Comparison of ENCODE assay signal across 8 cellular contexts in genomic region chr18:35240664-35241522, GRCh38. TPM values are rescaled to one million over a fixed set of nuclear protein-coding genes. Genes with fewer than 3 reads are reported as not detected.
A peak's percentile ranks its signal among the peaks of the same experiment; 100 is the strongest.
DNase-seq lines count a peak whose midpoint lies in the region; ATAC-seq and TF ChIP-seq lines count a peak whose summit lies in the region.

ZNF397 (plus strand) TSS chr18:35241034; CDS start chr18:35242471, 1,437 bp downstream.

- peaks cover 9% of the 10 kb centered on the region; the same call in 1 of the 2 replicates for H3F3A ChIP-seq in GM23248 (ENCODE audit: insufficient read depth)

- no peaks in the 10 kb centered on the region for H4K20me1 ChIP-seq in DND-41 (ENCODE audit: insufficient read depth, low read length)
- no peaks in the 10 kb centered on the region for H4K20me1 ChIP-seq in GM23248 (ENCODE audit: insufficient read depth)

- peak within 1 kb of the TSS; percentile 98 for H3K27ac Mint-ChIP-seq in activated T-helper 17 cell treated with anti-CD3 and anti-CD28 coated beads, Interleukin-2, amount 50 U/mL, for 72 hours
- peak within 1 kb of the TSS; percentile 92 to 99 (median 98) for H3K27ac Mint-ChIP-seq in naive thymus-derived CD8-positive, alpha-beta T cell

- H3K79me2 ChIP-seq in DND-41 (ENCODE audit: insufficient read depth, low read length) (peaks cover 29% of the 10 kb centered on the region), GM23248 (ENCODE audit: insufficient read depth) (peaks cover 30% of the 10 kb centered on the region)

- H3K9ac ChIP-seq in DND-41 (ENCODE audit: low read depth, low read length) = peak within 1 kb of the TSS; percentile 87
- H3K9ac ChIP-seq in GM23248 = peak within 1 kb of the TSS; percentile 98

- ATAC-seq in DND-41 (ENCODE audit: insufficient read depth, low read depth) = peak; percentile 99
- peak; percentile 99 for ATAC-seq in activated T-helper 17 cell treated with anti-CD3 and anti-CD28 coated beads, Interleukin-2, amount 50 U/mL, for 72 hours (replicated peaks)
- peak; percentile 96 to 97 for ATAC-seq in naive thymus-derived CD8-positive, alpha-beta T cell

- H3K36me3 ChIP-seq in DND-41 (ENCODE audit: insufficient read depth, low read length) (peaks cover 33% of the 10 kb centered on the region), GM23248 (ENCODE audit: low read depth) (peaks cover 35% of the 10 kb centered on the region)

- H2AFZ ChIP-seq in DND-41 (ENCODE audit: low read depth, low read length) (peak within 1 kb of the TSS; percentile 100), GM23248 (peak within 1 kb of the TSS; percentile 98)

- in situ Hi-C loops in GM23248 (cut with MboI) = loop anchor here (25.0 kb wide), 1 partner anchor 721 kb away; the partner anchor contains the start of gene RMP24

- H3K27me3 ChIP-seq in DND-41 (ENCODE audit: insufficient read depth, low read length, poor library complexity) (no peaks in the 10 kb centered on the region), GM23248 (replicated peaks; ENCODE audit: insufficient read depth) (no peaks in the 10 kb centered on the region)

- H3K4me3 Mint-ChIP-seq in activated T-helper 17 cell treated with anti-CD3 and anti-CD28 coated beads, Interleukin-2, amount 50 U/mL, for 72 hours = peak within 1 kb of the TSS; percentile 95
- peak within 1 kb of the TSS; percentile 95 to 99 (median 97) for H3K4me3 Mint-ChIP-seq in naive thymus-derived CD8-positive, alpha-beta T cell

- DNase-seq in DND-41 = peak; percentile 97
- peak; percentile 100 for DNase-seq in GM23248
- peak; percentile 96 for DNase-seq in Kasumi-1 (lab: John Stamatoyannopoulos, UW)
- DNase-seq in RPMI7951 (ENCODE audit: low read depth) = peak; percentile 97
- DNase-seq in fibroblast of mammary gland (ENCODE audit: low read depth) = peak; percentile 96
- DNase-seq in naive thymus-derived CD8-positive, alpha-beta T cell = peak; percentile 89 to 98 (median 92)
- peak; percentile 85 to 92 (median 90) for DNase-seq in stimulated activated naive CD4-positive, alpha-beta T cell (lab: John Stamatoyannopoulos, UW)

- H3K9me3 ChIP-seq in DND-41 (ENCODE audit: insufficient read depth, low read length, severe bottlenecking) (no peaks in the 10 kb centered on the region), GM23248 (ENCODE audit: low read depth) (peaks cover 4% of the 10 kb centered on the region)

- peak within 1 kb of the TSS; percentile 81 to 87 for H3K4me3 ChIP-seq in DND-41 (ENCODE audit: low read depth in 1 of 2, low read length in 2 of 2)
- H3K4me3 ChIP-seq in GM23248 = peak within 1 kb of the TSS; percentile 97
- H3K4me3 ChIP-seq in fibroblast of mammary gland (ENCODE audit: control insufficient read depth, low read depth, low read length) = peak within 1 kb of the TSS; percentile 73

- whole genome bisulfite sequencing in GM23248 (ENCODE audit: low coverage in 1 of 2, low lambda C conversion rate in 2 of 2, missing lambda C conversion rate in 2 of 2), 2 experiments = 0 to 1% methylated on average over 61 to 62 of the region's 62 CpGs

- peaks cover 20% of the 10 kb centered on the region for H3K4me1 ChIP-seq in DND-41 (ENCODE audit: insufficient read depth, low read length)
- peaks cover 6% of the 10 kb centered on the region; the same call in 1 of the 2 replicates for H3K4me1 ChIP-seq in GM23248 (ENCODE audit: insufficient read depth)

- no peaks in the 10 kb centered on the region for H3K9me3 Mint-ChIP-seq in activated T-helper 17 cell treated with anti-CD3 and anti-CD28 coated beads, Interleukin-2, amount 50 U/mL, for 72 hours
- H3K9me3 Mint-ChIP-seq in naive thymus-derived CD8-positive, alpha-beta T cell = peaks cover 0 to 20% (median 4%) of the 10 kb centered on the region in 9 donors

- peak within 1 kb of the TSS; percentile 90 for H3K4me2 ChIP-seq in DND-41 (ENCODE audit: insufficient read depth, low read length)
- H3K4me2 ChIP-seq in GM23248 (ENCODE audit: unreplicated experiment) = peak within 1 kb of the TSS; percentile 95

- peaks cover 49% of the 10 kb centered on the region for H3K36me3 Mint-ChIP-seq in activated T-helper 17 cell treated with anti-CD3 and anti-CD28 coated beads, Interleukin-2, amount 50 U/mL, for 72 hours (ENCODE audit: low read depth)
- peaks cover 25 to 36% (median 30%) of the 10 kb centered on the region in 3 donors for H3K36me3 Mint-ChIP-seq in naive thymus-derived CD8-positive, alpha-beta T cell

- H3K4me1 Mint-ChIP-seq in activated T-helper 17 cell treated with anti-CD3 and anti-CD28 coated beads, Interleukin-2, amount 50 U/mL, for 72 hours = peaks cover 10% of the 10 kb centered on the region
- peaks cover 14 to 39% (median 32%) of the 10 kb centered on the region in 4 donors for H3K4me1 Mint-ChIP-seq in naive thymus-derived CD8-positive, alpha-beta T cell

- no peaks in the 10 kb centered on the region for H3K27me3 Mint-ChIP-seq in activated T-helper 17 cell treated with anti-CD3 and anti-CD28 coated beads, Interleukin-2, amount 50 U/mL, for 72 hours
- H3K27me3 Mint-ChIP-seq in naive thymus-derived CD8-positive, alpha-beta T cell = no peaks in the 10 kb centered on the region

- POLR2A ChIA-PET in naive thymus-derived CD8-positive, alpha-beta T cell (lab: Charles Lee) = interaction anchor here (0.7 to 6.3 kb wide), 10 partner anchors 12 to 732 kb away, joined by 3 to 48 read pairs (median 4); partner anchors contain the start of genes MAPRE2, RMP24, ZNF24 and ZSCAN30

- peak within 1 kb of the TSS; percentile 85 for H3K27ac ChIP-seq in DND-41 (ENCODE audit: low read length)
- H3K27ac ChIP-seq in GM23248 = peak within 1 kb of the TSS; percentile 97

- TF ChIP-seq CTCF in DND-41 (IDR thresholded peaks at IDR 0.05; ENCODE audit: borderline replicate concordance, extremely low read depth, low read length, poor library complexity, severe bottlenecking) = no peak
- TF ChIP-seq CTCF in fibroblast of mammary gland (conservative IDR thresholded peaks at IDR 0.05; ENCODE audit: control insufficient read depth, insufficient read depth, low read depth, low read length) = no peak

- H3K9me2 ChIP-seq in GM23248 (ENCODE audit: insufficient read depth) = no peaks in the 10 kb centered on the region

RNA-seq across cellular contexts. Expression of gene ZNF397, which starts in this region (rescaled TPM):
- 8.7 and 10.6 TPM in 2 replicates for total RNA-seq in GM23248 (2014; rRNA removed; shearing (Covaris generic))
- polyA plus RNA-seq in GM23248 (2016; fragmentation: Nextera tagmentation; extraction: Ambion mirVana) = 6.5 and 8.2 TPM in 2 replicates
- 4.0 and 5.3 TPM in 2 replicates for total RNA-seq in RPMI7951 (2014; rRNA removed; shearing (Covaris generic))
- total RNA-seq in activated T-helper 17 cell treated with anti-CD3 and anti-CD28 coated beads, Interleukin-2, amount 50 U/mL, for 72 hours = 10 to 100 TPM in 1 of 2 donors, 1 to 10 TPM in 1; 9.7 to 25.0 TPM
- 10 to 100 TPM; 47.9 to 50.8 TPM for total RNA-seq in naive thymus-derived CD8-positive, alpha-beta T cell
- 1 to 10 TPM; 3.9 to 8.2 (median 6.9) TPM for polyA plus RNA-seq in naive thymus-derived CD8-positive, alpha-beta T cell

Comparison
In these comparisons a context has a peak if more than half of its experiments do, and no peak if none do; other contexts are left out.
1. Peak in every context shown above with its lines: DNase-seq, ATAC-seq, H3K4me3 ChIP-seq and H3K27ac ChIP-seq.